In genomic region chrX:139930923-139931645, GRCh38 we compare ENCODE assay signal across 2 cellular contexts.
TF ChIP-seq lines count a peak whose summit lies in the region.

No MANE protein-coding gene starts in this region.

TF ChIP-seq in IMR-90, 13 proteins besides CTCF, POLR2A, EP300 and RAD21:
- TF ChIP-seq MAZ (IDR thresholded peaks at IDR 0.05; ENCODE audit: borderline replicate concordance, low read depth, low read length) (no peak), SMC3 (IDR thresholded peaks at IDR 0.05; ENCODE audit: low read depth, low read length) (no peak), USF2 (IDR thresholded peaks at IDR 0.05; ENCODE audit: low read depth, low read length) (no peak), BHLHE40 (IDR thresholded peaks at IDR 0.05; ENCODE audit: low read depth, low read length) (no peak), NFE2L2 (IDR thresholded peaks at IDR 0.05; ENCODE audit: low read depth, low read length) (no peak)

TF ChIP-seq in endothelial cell of umbilical vein, 7 proteins besides CTCF, POLR2A, EP300 and RAD21:
- TF ChIP-seq, protein P1, sequence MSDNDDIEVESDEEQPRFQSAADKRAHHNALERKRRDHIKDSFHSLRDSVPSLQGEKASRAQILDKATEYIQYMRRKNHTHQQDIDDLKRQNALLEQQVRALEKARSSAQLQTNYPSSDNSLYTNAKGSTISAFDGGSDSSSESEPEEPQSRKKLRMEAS (IDR thresholded peaks at IDR 0.05; ENCODE audit: insufficient read depth, insufficient read length): no peak
- TF ChIP-seq JUN (IDR thresholded peaks at IDR 0.05; ENCODE audit: borderline replicate concordance, insufficient read depth, insufficient read length, low read depth): no peak
- no peak for TF ChIP-seq FOS (IDR thresholded peaks at IDR 0.05; ENCODE audit: borderline replicate concordance, insufficient read depth, low read length)
- TF ChIP-seq POLR2AphosphoS5 (IDR thresholded peaks at IDR 0.05; ENCODE audit: insufficient read depth, low read depth, low read length): no peak
- no peak for TF ChIP-seq EZH2 (IDR thresholded peaks at IDR 0.05; ENCODE audit: borderline replicate concordance, low read depth, low read length, severe bottlenecking)
- no peak for TF ChIP-seq GATA2 (IDR thresholded peaks at IDR 0.05; ENCODE audit: insufficient read depth, insufficient read length, low read depth, low read length)
- TF ChIP-seq MYC (IDR thresholded peaks at IDR 0.05; ENCODE audit: low read depth, low read length): no peak
